Comparison of ENCODE assay signal across 9 cellular contexts in the genomic region with DNA sequence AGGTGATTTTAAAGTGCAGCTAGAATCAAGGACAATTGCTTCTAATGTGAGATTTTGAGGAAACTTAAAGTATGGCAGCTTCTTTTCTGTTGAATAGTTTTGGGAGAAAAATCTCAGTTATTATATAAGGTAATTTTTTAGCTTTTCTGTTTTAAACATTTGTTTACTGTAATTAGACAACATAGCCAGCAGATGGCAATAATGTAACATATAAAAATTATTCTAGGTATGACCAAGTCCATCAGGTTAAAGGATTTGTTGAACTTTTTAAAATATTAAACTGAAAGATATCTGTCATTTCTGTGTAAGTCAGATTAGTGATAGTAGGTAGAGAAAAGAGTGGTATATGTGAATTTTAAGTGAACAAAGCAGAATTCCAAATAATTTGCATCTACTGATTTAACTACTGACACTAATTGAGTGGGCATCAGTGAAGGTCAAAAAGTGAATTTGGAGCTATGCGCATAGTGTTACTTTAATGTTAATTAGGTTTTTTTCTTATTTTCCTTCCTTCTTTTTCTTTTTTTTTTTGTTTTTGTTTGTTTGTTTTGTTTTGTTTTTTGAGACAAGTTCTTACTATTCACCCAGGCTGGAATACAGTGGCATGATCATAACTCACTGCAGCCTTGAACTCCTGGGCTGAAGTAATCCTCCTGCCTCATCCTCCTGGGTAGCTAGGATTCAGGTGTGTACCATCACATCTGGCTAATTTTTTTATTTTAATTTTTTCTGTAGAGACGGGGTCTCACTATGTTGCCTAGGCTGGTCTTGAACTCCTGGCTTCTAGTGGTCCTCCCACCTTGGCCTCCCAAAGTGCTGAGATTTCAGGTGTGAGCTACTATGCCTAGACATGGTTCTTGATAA. TPM values are rescaled to one million over a fixed set of nuclear protein-coding genes. Genes with fewer than 3 reads are reported as not detected.
DNase-seq lines count a peak whose midpoint lies in the region; ATAC-seq lines count a peak whose summit lies in the region.
"Had no signal": no experiment of that assay in that cellular context is flagged by ENCODE, and none has a peak within 500 bp of the region (broad histone marks: within the 10 kb centered on the region; RNA-seq: fewer than 3 reads in every experiment).

No MANE protein-coding gene starts in this region.

- no peaks in the 10 kb centered on the region for H3K27me3 Mint-ChIP-seq in activated T-helper 17 cell treated with anti-CD3 and anti-CD28 coated beads, Interleukin-2, amount 50 U/mL, for 72 hours

- intact Hi-C loops in posterior cingulate gyrus (cut with DNase I): loop anchor here (2.0 kb wide), 1 partner anchor 272 kb away; no protein-coding TSS in a partner anchor

- no peaks in the 10 kb centered on the region for H3K9me3 Mint-ChIP-seq in activated T-helper 17 cell treated with anti-CD3 and anti-CD28 coated beads, Interleukin-2, amount 50 U/mL, for 72 hours

- peaks cover 20% of the 10 kb centered on the region for H3K4me1 Mint-ChIP-seq in activated T-helper 17 cell treated with anti-CD3 and anti-CD28 coated beads, Interleukin-2, amount 50 U/mL, for 72 hours

- no peak overlapping the region for H3K4me3 Mint-ChIP-seq in activated T-helper 17 cell treated with anti-CD3 and anti-CD28 coated beads, Interleukin-2, amount 50 U/mL, for 72 hours

- peaks cover 71% of the 10 kb centered on the region for H3K36me3 Mint-ChIP-seq in activated T-helper 17 cell treated with anti-CD3 and anti-CD28 coated beads, Interleukin-2, amount 50 U/mL, for 72 hours (ENCODE audit: low read depth)

- ATAC-seq in activated T-helper 17 cell treated with anti-CD3 and anti-CD28 coated beads, Interleukin-2, amount 50 U/mL, for 72 hours (replicated peaks): no peak

- DNase-seq in DMS53 treated with DMSO at 0.1 percent for 48 hours (lab: John Stamatoyannopoulos, UW; ENCODE audit: unreplicated experiment): peak; percentile 22
- DNase-seq in Kasumi-1 (lab: John Stamatoyannopoulos, UW): peak; percentile 57 to 70
- DNase-seq in middle frontal gyrus (ENCODE audit: extremely low spot score, low spot score): peak; percentile 24
- DNase-seq in posterior cingulate gyrus: no peak
- DNase-seq in NCI-H1694 (lab: John Stamatoyannopoulos, UW): no peak
- DNase-seq in GM19240 (ENCODE audit: insufficient read length, low spot score): no peak
- no peak for DNase-seq in HuH-7.5 (ENCODE audit: low spot score)
- DNase-seq: GOT3 had no signal

- H3K27ac Mint-ChIP-seq in activated T-helper 17 cell treated with anti-CD3 and anti-CD28 coated beads, Interleukin-2, amount 50 U/mL, for 72 hours: peak overlapping the region; percentile 9

RNA-seq across cellular contexts. Expression of a gene that starts 18.6 kb away (rescaled TPM):
- 10 to 100 TPM; 40.3 to 52.9 TPM for total RNA-seq in activated T-helper 17 cell treated with anti-CD3 and anti-CD28 coated beads, Interleukin-2, amount 50 U/mL, for 72 hours

RNA-seq across cellular contexts. Expression of a gene that starts 19.2 kb away (rescaled TPM):
- 10 to 100 TPM; 50.4 to 64.9 TPM for total RNA-seq in activated T-helper 17 cell treated with anti-CD3 and anti-CD28 coated beads, Interleukin-2, amount 50 U/mL, for 72 hours

Comparison
In these comparisons a context has a peak if more than half of its experiments do, and no peak if none do; other contexts are left out.
1. DNase-seq: peak in DMS53 treated with DMSO at 0.1 percent for 48 hours (single experiment), Kasumi-1 (2 of 2) and middle frontal gyrus (single experiment); none in posterior cingulate gyrus (0 of 10), NCI-H1694 (single experiment), GM19240 (single experiment) and HuH-7.5 (single experiment).